21 cellular contexts compared by ENCODE assay signal in genomic region chr7:26859720-26860119, GRCh38.
"Had no signal": no experiment of that assay in that cellular context is flagged by ENCODE, and none has a peak within 500 bp of the region (broad histone marks: within the 10 kb centered on the region; RNA-seq: fewer than 3 reads in every experiment).

No MANE protein-coding gene starts in this region.

- ATAC-seq: activated CD4-positive, CD25-positive, alpha-beta regulatory T cell treated with anti-CD3 and anti-CD28 coated beads, Interleukin-2, amount 50 U/mL, for 24 hours; esophagus mucosa; left lung; lower lobe of right lung; naive thymus-derived CD4-positive, alpha-beta T cell had no signal

- H3K9me3 Mint-ChIP-seq: activated naive CD4-positive, alpha-beta T cell treated with anti-CD3 and anti-CD28 coated beads, Interleukin-2, amount 10 ng/mL, durations not matched to agents 7 days and 5 days; activated T-helper 1 cell treated with anti-CD3 and anti-CD28 coated beads, Interleukin-12 subunit alpha, Interleukin-12 subunit beta, Interleukin-2, Interleukin-4 antibody, amounts not matched to agents 30 ng/mL and 10 ng/mL and 1 ng/mL, durations not matched to agents 14 hours and 24 hours and 36 hours; T-helper 1 cell treated with Interleukin-12 subunit alpha and Interleukin-12 subunit beta and Interleukin-4 antibody, amounts not matched to agents 30 μg/mL and 1 μg/mL, for 36 hours had no signal

- H3K36me3 ChIP-seq: left lung, lower lobe of right lung, spleen, tibial nerve, WERI-Rb-1 had no signal

- H3K27me3 ChIP-seq: spleen had no signal

- H3K27ac Mint-ChIP-seq: activated naive CD4-positive, alpha-beta T cell treated with anti-CD3 and anti-CD28 coated beads, Interleukin-2, amount 10 ng/mL, durations not matched to agents 7 days and 5 days; activated T-helper 1 cell treated with anti-CD3 and anti-CD28 coated beads, Interleukin-12 subunit alpha, Interleukin-12 subunit beta, Interleukin-2, Interleukin-4 antibody, amounts not matched to agents 30 ng/mL and 10 ng/mL and 1 ng/mL, durations not matched to agents 14 hours and 24 hours and 36 hours; naive thymus-derived CD4-positive, alpha-beta T cell; T-helper 1 cell treated with Interleukin-12 subunit alpha and Interleukin-12 subunit beta and Interleukin-4 antibody, amounts not matched to agents 30 μg/mL and 1 μg/mL, for 36 hours had no signal

- H3K4me3 Mint-ChIP-seq: activated naive CD4-positive, alpha-beta T cell treated with anti-CD3 and anti-CD28 coated beads, Interleukin-2, amount 10 ng/mL, durations not matched to agents 7 days and 5 days; activated T-helper 1 cell treated with anti-CD3 and anti-CD28 coated beads, Interleukin-12 subunit alpha, Interleukin-12 subunit beta, Interleukin-2, Interleukin-4 antibody, amounts not matched to agents 30 ng/mL and 10 ng/mL and 1 ng/mL, durations not matched to agents 14 hours and 24 hours and 36 hours; naive thymus-derived CD4-positive, alpha-beta T cell; T-helper 1 cell treated with Interleukin-12 subunit alpha and Interleukin-12 subunit beta and Interleukin-4 antibody, amounts not matched to agents 30 μg/mL and 1 μg/mL, for 36 hours had no signal

- H3K4me3 ChIP-seq: left lung, lower lobe of right lung, spleen, tibial nerve had no signal

- H3K27ac ChIP-seq: tibial nerve, WERI-Rb-1 had no signal

- H3K9me3 ChIP-seq: left lung, lower lobe of right lung, spleen, tibial nerve had no signal

- DNase-seq: activated CD4-positive, alpha-beta T cell treated with anti-CD3 and anti-CD28 coated beads for 48 hours; activated CD4-positive, alpha-beta T cell treated with anti-CD3 and anti-CD28 coated beads, Interleukin-2, amount 50 U/mL, for 48 hours; activated CD8-positive, alpha-beta memory T cell treated with anti-CD3 and anti-CD28 coated beads for 24 hours; activated CD8-positive, alpha-beta memory T cell treated with anti-CD3 and anti-CD28 coated beads, Interleukin-2, amount 50 U/mL, for 4 hours; activated gamma-delta T cell; activated naive CD4-positive, alpha-beta T cell treated with anti-CD3 and anti-CD28 coated beads, Interleukin-2, amount 10 ng/mL, durations not matched to agents 7 days and 5 days; activated T-cell treated with anti-CD3 and anti-CD28 coated beads, Interleukin-2, amount 50 U/mL, for 1 hour; amygdala; central memory CD4-positive, alpha-beta T cell; left lung; lower lobe of right lung; naive thymus-derived CD4-positive, alpha-beta T cell; spleen; stimulated activated naive CD4-positive, alpha-beta T cell; T-helper 9 cell had no signal
